Comparison of ENCODE assay signal across 21 cellular contexts in genomic region chr20:17620371-17621228, GRCh38.
DNase-seq lines count a peak whose midpoint lies in the region; ATAC-seq and TF ChIP-seq lines count a peak whose summit lies in the region.
"Had no signal": no experiment of that assay in that cellular context is flagged by ENCODE, and none has a peak within 500 bp of the region (broad histone marks: within the 10 kb centered on the region; RNA-seq: fewer than 3 reads in every experiment).

No MANE protein-coding gene starts in this region.

- peaks cover 0 to 6% of the 10 kb centered on the region in 2 donors for H3K4me1 Mint-ChIP-seq in stimulated activated naive B cell treated with anti-CD40 and anti-IgM and Interleukin-4, amounts not matched to agents 10 μg/mL and 1 μg/mL and 100 μg/mL, for 72 hours
- H3K4me1 Mint-ChIP-seq: T-cell had no signal

- no peaks in the 10 kb centered on the region for H3K27me3 Mint-ChIP-seq in stimulated activated naive B cell treated with anti-CD40 and anti-IgM and Interleukin-4, amounts not matched to agents 10 μg/mL and 1 μg/mL and 100 μg/mL, for 72 hours
- H3K27me3 Mint-ChIP-seq: activated naive CD8-positive, alpha-beta T cell; T-cell had no signal

- H3K36me3 Mint-ChIP-seq in stimulated activated naive B cell treated with anti-CD40 and anti-IgM and Interleukin-4, amounts not matched to agents 10 μg/mL and 1 μg/mL and 100 μg/mL, for 72 hours = peaks cover 27 to 47% of the 10 kb centered on the region in 2 donors
- H3K36me3 Mint-ChIP-seq: activated naive CD8-positive, alpha-beta T cell had no signal

- peak; percentile 12 for DNase-seq in activated CD4-positive, CD25-positive, alpha-beta regulatory T cell treated with anti-CD3 and anti-CD28 coated beads, Interleukin-2, amount 50 U/mL, for 72 hours
- DNase-seq in RWPE2 (ENCODE audit: low spot score) (peak; percentile 72), iPS-NIHi11 (ENCODE audit: low spot score) (peak; percentile 5), NCI-H146 treated with DMSO at 0.1 percent for 48 hours (lab: John Stamatoyannopoulos, UW; ENCODE audit: unreplicated experiment) (no peak)
- DNase-seq in stimulated activated naive CD8-positive, alpha-beta T cell treated with anti-CD3 and anti-CD28 coated beads, Interleukin-15, Interleukin-2, amounts not matched to agents 100 U/mL and 50 U/mL, for 24 hours = peak; percentile 0
- DNase-seq in stimulated activated naive B cell treated with anti-CD40 and anti-IgM and Interleukin-4, amounts not matched to agents 10 μg/mL and 1 μg/mL and 100 μg/mL, for 72 hours = no peak
- DNase-seq: 8988T; DMS79; effector CD8-positive, alpha-beta T cell; NCI-H2081 treated with DMSO at 0.1 percent for 48 hours; NCI-H526 treated with DMSO at 0.1 percent for 48 hours; nucleus accumbens; stimulated activated CD4-positive, alpha-beta T cell treated with anti-CD3 and anti-CD28 coated beads, Interleukin-4, amount 100 ng/mL, for 4 hours; WERI-Rb-1 had no signal

- TF ChIP-seq CTCF in RWPE2 (IDR thresholded peaks at IDR 0.05; ENCODE audit: poor library complexity, severe bottlenecking) = no peak

- no peak overlapping the region for H3K27ac ChIP-seq in RWPE2 (ENCODE audit: poor library complexity, severe bottlenecking)
- H3K27ac ChIP-seq: C4-2B, heart left ventricle, tibial nerve, WERI-Rb-1 had no signal

- H3K4me1 ChIP-seq in RWPE2 (ENCODE audit: insufficient read depth, poor library complexity, severe bottlenecking) = no peaks in the 10 kb centered on the region

- no peak overlapping the region for H3K4me3 Mint-ChIP-seq in stimulated activated naive B cell treated with anti-CD40 and anti-IgM and Interleukin-4, amounts not matched to agents 10 μg/mL and 1 μg/mL and 100 μg/mL, for 72 hours
- H3K4me3 Mint-ChIP-seq: activated naive CD8-positive, alpha-beta T cell; T-cell had no signal

- H3K36me3 ChIP-seq in RWPE2 (ENCODE audit: low read depth) = peaks cover 53% of the 10 kb centered on the region

- no peaks in the 10 kb centered on the region for H3K9me3 Mint-ChIP-seq in stimulated activated naive B cell treated with anti-CD40 and anti-IgM and Interleukin-4, amounts not matched to agents 10 μg/mL and 1 μg/mL and 100 μg/mL, for 72 hours
- H3K9me3 Mint-ChIP-seq: T-cell had no signal

- no peaks in the 10 kb centered on the region for H3K27me3 ChIP-seq in RWPE2 (ENCODE audit: insufficient read depth, poor library complexity, severe bottlenecking)
- H3K27me3 ChIP-seq: heart left ventricle, tibial nerve had no signal

- H3K27ac Mint-ChIP-seq in stimulated activated naive B cell treated with anti-CD40 and anti-IgM and Interleukin-4, amounts not matched to agents 10 μg/mL and 1 μg/mL and 100 μg/mL, for 72 hours = no peak overlapping the region
- H3K27ac Mint-ChIP-seq: activated naive CD8-positive, alpha-beta T cell; T-cell had no signal

- no peak for ATAC-seq in activated CD4-positive, CD25-positive, alpha-beta regulatory T cell treated with anti-CD3 and anti-CD28 coated beads, Interleukin-2, amount 50 U/mL, for 24 hours
- no peak for ATAC-seq in RWPE2 (ENCODE audit: low read depth)
- no peak for ATAC-seq in stimulated activated naive CD8-positive, alpha-beta T cell treated with anti-CD3 and anti-CD28 coated beads, Interleukin-15, Interleukin-2, amounts not matched to agents 100 U/mL and 50 U/mL, for 24 hours
- ATAC-seq in stimulated activated naive B cell treated with anti-CD40 and anti-IgM and Interleukin-4, amounts not matched to agents 10 μg/mL and 1 μg/mL and 100 μg/mL, for 72 hours (replicated peaks) = no peak
- no peak for ATAC-seq in GM21367 (IDR thresholded peaks at IDR 0.05; ENCODE audit: unreplicated experiment)
- ATAC-seq: heart left ventricle, T-cell had no signal

- H3K4me3 ChIP-seq in RWPE2 (ENCODE audit: severe bottlenecking) = no peak overlapping the region
- H3K4me3 ChIP-seq: heart left ventricle, tibial nerve had no signal

- H3K9me3 ChIP-seq in RWPE2 (ENCODE audit: severe bottlenecking) = no peaks in the 10 kb centered on the region
- H3K9me3 ChIP-seq: heart left ventricle, tibial nerve had no signal

Comparison
In these comparisons a context has a peak if more than half of its experiments do, and no peak if none do; other contexts are left out.
1. DNase-seq: peak in activated CD4-positive, CD25-positive, alpha-beta regulatory T cell treated with anti-CD3 and anti-CD28 coated beads, Interleukin-2, amount 50 U/mL, for 72 hours (single experiment), RWPE2 (single experiment), iPS-NIHi11 (single experiment) and stimulated activated naive CD8-positive, alpha-beta T cell treated with anti-CD3 and anti-CD28 coated beads, Interleukin-15, Interleukin-2, amounts not matched to agents 100 U/mL and 50 U/mL, for 24 hours (single experiment); none in NCI-H146 treated with DMSO at 0.1 percent for 48 hours (single experiment) and stimulated activated naive B cell treated with anti-CD40 and anti-IgM and Interleukin-4, amounts not matched to agents 10 μg/mL and 1 μg/mL and 100 μg/mL, for 72 hours (single experiment).